ENCODE assay signal across 8 cellular contexts in genomic region chr19:48819366-48819816, GRCh38. TPM values are rescaled to one million over a fixed set of nuclear protein-coding genes. Genes with fewer than 3 reads are reported as not detected.
DNase-seq lines count a peak whose midpoint lies in the region; ATAC-seq and TF ChIP-seq lines count a peak whose summit lies in the region.

No MANE protein-coding gene starts in this region.

- peak; percentile 49 to 58 for TF ChIP-seq RAD21 in liver (IDR thresholded peaks at IDR 0.05)

- CTCF ChIA-PET in activated CD4-positive, alpha-beta T cell treated with anti-CD3 and anti-CD28 coated beads for 36 hours (lab: Charles Lee) = no interaction called here

- no peak overlapping the region for H3K27ac Mint-ChIP-seq in activated CD4-positive, alpha-beta T cell treated with anti-CD3 and anti-CD28 coated beads for 36 hours

- H3K4me1 Mint-ChIP-seq in activated CD4-positive, alpha-beta T cell treated with anti-CD3 and anti-CD28 coated beads for 36 hours = peaks cover 5% of the 10 kb centered on the region

- H3K27me3 ChIP-seq in breast epithelium (no peaks in the 10 kb centered on the region), liver (ENCODE audit: control insufficient read depth in 4 of 4, insufficient read depth in 4 of 4, low read length in 3 of 4) (no peaks in the 10 kb centered on the region), aorta (ENCODE audit: control insufficient read depth in 1 of 2, insufficient read depth in 2 of 2, low read length in 1 of 2) (no peaks in the 10 kb centered on the region)

- 14% methylated on average over 4 of the region's 4 CpGs for WGBS in liver
- 4 to 10% methylated on average over 4 of the region's 4 CpGs for WGBS in aorta, 2 donors

- TF ChIP-seq CTCF in breast epithelium (IDR thresholded peaks at IDR 0.05) (no peak), liver (IDR thresholded peaks at IDR 0.05; ENCODE audit: low read depth, low read length, missing input control) (no peak)

- intact Hi-C loops in breast epithelium (cut with DNase I; ENCODE audit: low total_unique reads) = no loop called here
- intact Hi-C loops in aorta (cut with DNase I) = no loop called here
- intact Hi-C loops in activated CD4-positive, alpha-beta T cell treated with anti-CD3 and anti-CD28 coated beads for 36 hours (cut with DNase I, micrococcal nuclease) = no loop called here

- H3K36me3 Mint-ChIP-seq in activated CD4-positive, alpha-beta T cell treated with anti-CD3 and anti-CD28 coated beads for 36 hours (ENCODE audit: low read depth) = no peaks in the 10 kb centered on the region

- DNase-seq in NCI-H2081 (lab: John Stamatoyannopoulos, UW) (peak; percentile 32 to 61), NCI-H2081 treated with DMSO at 0.1 percent for 48 hours (lab: John Stamatoyannopoulos, UW) (no peak), breast epithelium (ENCODE audit: low spot score in 2 of 2) (peak; percentile 90 to 91), aorta (peak; percentile 89 to 90)
- no peak for DNase-seq in activated CD4-positive, alpha-beta T cell treated with anti-CD3 and anti-CD28 coated beads for 36 hours

- no peaks in the 10 kb centered on the region for H3K9me3 Mint-ChIP-seq in activated CD4-positive, alpha-beta T cell treated with anti-CD3 and anti-CD28 coated beads for 36 hours (ENCODE audit: low read depth)

- no peaks in the 10 kb centered on the region for H3K36me3 ChIP-seq in breast epithelium
- peaks cover 0 to 11% (median 4%) of the 10 kb centered on the region in 4 donors for H3K36me3 ChIP-seq in liver (ENCODE audit: control insufficient read depth in 4 of 4, insufficient read depth in 3 of 4, low read depth in 1 of 4, low read length in 3 of 4)
- no peaks in the 10 kb centered on the region for H3K36me3 ChIP-seq in aorta (ENCODE audit: control insufficient read depth in 1 of 2, insufficient read depth in 2 of 2, low read length in 1 of 2)

- TF ChIP-seq POLR2A in breast epithelium (IDR thresholded peaks at IDR 0.05) = no peak

- ATAC-seq in aorta (ENCODE audit: low FRiP score) (peak; percentile 91), HG03097 (IDR thresholded peaks at IDR 0.05; ENCODE audit: low FRiP score, unreplicated experiment) (no peak), HG03095 (IDR thresholded peaks at IDR 0.05; ENCODE audit: unreplicated experiment) (no peak)
- ATAC-seq in activated CD4-positive, alpha-beta T cell treated with anti-CD3 and anti-CD28 coated beads for 36 hours = no peak

- H3K27ac ChIP-seq in breast epithelium (peak overlapping the region; percentile 72 to 80), liver (ENCODE audit: low read depth in 1 of 2, low read length in 2 of 2) (peak overlapping the region; percentile 58 to 71), aorta (ENCODE audit: low read depth in 1 of 2, low read length in 2 of 2) (peak overlapping the region in 1 of 2 donors; percentile 4)

- peaks cover 0 to 5% of the 10 kb centered on the region in 2 donors for H3K4me1 ChIP-seq in breast epithelium
- H3K4me1 ChIP-seq in liver (ENCODE audit: control insufficient read depth in 4 of 4, insufficient read depth in 4 of 4, low read length in 3 of 4) = peaks cover 4 to 34% (median 21%) of the 10 kb centered on the region in 4 donors
- H3K4me1 ChIP-seq in aorta (ENCODE audit: control insufficient read depth in 1 of 2, insufficient read depth in 2 of 2, low read length in 2 of 2) = no peaks in the 10 kb centered on the region

- POLR2A ChIA-PET in activated CD4-positive, alpha-beta T cell treated with anti-CD3 and anti-CD28 coated beads for 36 hours (lab: Charles Lee) = interaction anchor here (0.6 kb wide), 1 partner anchor 379 kb away, joined by 11 read pairs; no protein-coding TSS in a partner anchor

- no peaks in the 10 kb centered on the region for H3K9me3 ChIP-seq in breast epithelium
- H3K9me3 ChIP-seq in liver (ENCODE audit: control insufficient read depth in 4 of 4, low read length in 3 of 4) = no peaks in the 10 kb centered on the region
- H3K9me3 ChIP-seq in aorta (ENCODE audit: control insufficient read depth, low read length) = no peaks in the 10 kb centered on the region

- no peak overlapping the region for H3K4me3 ChIP-seq in breast epithelium
- H3K4me3 ChIP-seq in liver (ENCODE audit: low read depth in 1 of 3, low read length in 3 of 3) = no peak overlapping the region
- H3K4me3 ChIP-seq in aorta (ENCODE audit: low read length in 2 of 2) = no peak overlapping the region

- no peak overlapping the region for H3K9ac ChIP-seq in liver (ENCODE audit: low read depth in 1 of 2, low read length in 2 of 2)

- no peak overlapping the region for H3K4me3 Mint-ChIP-seq in activated CD4-positive, alpha-beta T cell treated with anti-CD3 and anti-CD28 coated beads for 36 hours

- no peaks in the 10 kb centered on the region for H3K27me3 Mint-ChIP-seq in activated CD4-positive, alpha-beta T cell treated with anti-CD3 and anti-CD28 coated beads for 36 hours

TF ChIP-seq in liver, 16 proteins besides CTCF, POLR2A, EP300 and RAD21 (continues in another document):
- TF ChIP-seq HNF4G (IDR thresholded peaks at IDR 0.05) (peak; percentile 22), ATF3 (IDR thresholded peaks at IDR 0.05) (peak; percentile 60), JUND (IDR thresholded peaks at IDR 0.05) (peak; percentile 81 to 89), GABPA (IDR thresholded peaks at IDR 0.05 in 1 of 2, conservative IDR thresholded peaks at IDR 0.05 in 1 of 2) (peak in 1 of 2 donors; percentile 62), FOXA2 (IDR thresholded peaks at IDR 0.05) (peak; percentile 47), NR2F2 (IDR thresholded peaks at IDR 0.05) (peak; percentile 80), MAX (IDR thresholded peaks at IDR 0.05) (peak; percentile 100), REST (IDR thresholded peaks at IDR 0.05) (peak; percentile 70), HNF4A (conservative IDR thresholded peaks at IDR 0.05) (peak; percentile 81 to 87), TAF1 (conservative IDR thresholded peaks at IDR 0.05) (no peak)

RNA-seq across cellular contexts. Expression of gene BCAT2, which starts 8.6 kb away (rescaled TPM):
- 10 to 100 TPM; 26.9 to 49.0 (median 28.8) TPM for total RNA-seq in breast epithelium
- 1 to 10 TPM; 8.9 to 9.2 TPM for total RNA-seq in liver
- 10 to 100 TPM in 1 of 2 donors, 1 to 10 TPM in 1; 7.8 to 35.8 TPM for polyA plus RNA-seq in liver
- total RNA-seq in aorta = 10 to 100 TPM; 22.4 to 29.5 TPM
- 10 to 100 TPM; 22.5 to 61.6 TPM for polyA plus RNA-seq in aorta
- total RNA-seq in activated CD4-positive, alpha-beta T cell treated with anti-CD3 and anti-CD28 coated beads for 36 hours = 10 to 100 TPM; 65.9 to 70.3 TPM

RNA-seq across cellular contexts. Expression of gene HSD17B14, which starts 16.9 kb away (rescaled TPM):
- total RNA-seq in breast epithelium (10 to 100 TPM; 13.1 to 18.6 (median 14.6) TPM), liver (10 to 100 TPM in 1 of 2 donors, 1 to 10 TPM in 1; 3.7 to 11.2 TPM), aorta (10 to 100 TPM; 13.7 to 16.1 TPM)
- polyA plus RNA-seq in liver (10 to 100 TPM in 1 of 2 donors, 1 to 10 TPM in 1; 4.9 to 12.6 TPM), aorta (10 to 100 TPM; 14.3 to 18.9 TPM)
- total RNA-seq in activated CD4-positive, alpha-beta T cell treated with anti-CD3 and anti-CD28 coated beads for 36 hours = under 1 TPM; 0.21 to 0.83 TPM

RNA-seq across cellular contexts. Expression of gene PLEKHA4, which starts 49.0 kb away (rescaled TPM):
- total RNA-seq in breast epithelium = 10 to 100 TPM in 2 of 3 donors, 1 to 10 TPM in 1; 6.4 to 25.6 (median 22.4) TPM
- 1 to 10 TPM; 4.4 to 7.3 TPM for total RNA-seq in liver
- 10 to 100 TPM in 1 of 2 donors, 1 to 10 TPM in 1; 5.3 to 17.2 TPM for polyA plus RNA-seq in liver
- 10 to 100 TPM; 94.9 to 97.2 TPM for total RNA-seq in aorta
- 100 to 1,000 TPM; 193 to 223 TPM for polyA plus RNA-seq in aorta
- total RNA-seq in activated CD4-positive, alpha-beta T cell treated with anti-CD3 and anti-CD28 coated beads for 36 hours = 10 to 100 TPM in 1 of 2 experiments, 1 to 10 TPM in 1; 7.0 to 10.9 TPM

RNA-seq across cellular contexts. Expression of gene PPP1R15A, which starts 52.8 kb away (rescaled TPM):
- 10 to 100 TPM; 59.6 to 74.2 (median 65.4) TPM for total RNA-seq in breast epithelium
- total RNA-seq in liver = 10 to 100 TPM; 13.2 to 52.5 TPM
- 1 to 10 TPM; 5.6 to 9.3 TPM for polyA plus RNA-seq in liver
- 100 to 1,000 TPM in 1 of 2 donors, 10 to 100 TPM in 1; 57.2 to 182 TPM for total RNA-seq in aorta
- 10 to 100 TPM; 64.9 to 95.4 TPM for polyA plus RNA-seq in aorta
- 10 to 100 TPM; 51.6 to 62.4 TPM for total RNA-seq in activated CD4-positive, alpha-beta T cell treated with anti-CD3 and anti-CD28 coated beads for 36 hours

Comparison
In these comparisons a context has a peak if more than half of its experiments do, and no peak if none do; other contexts are left out.
1. DNase-seq: peak in NCI-H2081 (2 of 2), breast epithelium (2 of 2) and aorta (2 of 2); none in NCI-H2081 treated with DMSO at 0.1 percent for 48 hours (single experiment) and activated CD4-positive, alpha-beta T cell treated with anti-CD3 and anti-CD28 coated beads for 36 hours (single experiment).